8 cellular contexts compared by ENCODE assay signal in the genomic region with DNA sequence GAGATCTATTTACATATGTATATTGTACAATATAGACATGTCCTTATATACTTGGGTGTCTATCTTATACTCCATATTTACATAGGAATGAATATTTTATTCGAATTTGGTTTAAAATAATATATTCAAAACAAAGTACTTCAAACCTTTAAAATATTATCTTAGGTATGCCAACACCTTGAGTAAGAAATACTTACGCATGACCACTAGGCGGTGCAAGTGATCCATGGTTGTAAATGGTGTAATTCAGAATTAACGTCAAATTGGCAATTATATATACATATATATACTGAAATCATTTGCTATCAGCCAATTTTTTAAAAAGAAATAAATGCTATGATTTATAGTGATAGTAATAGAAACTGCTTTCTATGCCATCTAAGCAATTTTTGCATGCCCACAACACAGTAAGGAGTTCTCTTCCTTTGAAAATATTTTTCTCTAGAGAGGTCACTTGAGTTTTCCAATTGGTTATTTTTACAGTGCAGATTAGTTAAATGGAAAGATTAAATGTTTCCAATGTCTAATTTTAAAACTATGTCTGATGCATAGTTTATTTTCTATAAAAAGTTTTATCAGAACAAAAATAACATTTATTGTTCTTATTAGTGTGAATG. TPM values are rescaled to one million over a fixed set of nuclear protein-coding genes. Genes with fewer than 3 reads are reported as not detected.
DNase-seq lines count a peak whose midpoint lies in the region; ATAC-seq, FAIRE-seq and TF ChIP-seq lines count a peak whose summit lies in the region.

No MANE protein-coding gene starts in this region.

- no peak overlapping the region for H3K27ac Mint-ChIP-seq in CD4-positive, alpha-beta T cell
- H3K27ac Mint-ChIP-seq in activated B cell treated with CpG ODN at 0.5 μM for 24 hours (no peak overlapping the region), neural crest cell (ENCODE audit: unreplicated experiment) (no peak overlapping the region)

- peak; percentile 72 for ATAC-seq in CD4-positive, alpha-beta T cell (ENCODE audit: poor library complexity)
- ATAC-seq in GM19351 (IDR thresholded peaks at IDR 0.05; ENCODE audit: unreplicated experiment) (peak; percentile 29), activated B cell treated with CpG ODN at 0.5 μM for 24 hours (ENCODE audit: low read depth) (peak; percentile 67)

- DNase-seq in CD4-positive, alpha-beta T cell, result peak; percentile 16 to 47 (median 34)
- peak; percentile 35 for DNase-seq in NCI-H146 (lab: John Stamatoyannopoulos, UW)
- no peak for DNase-seq in activated B cell treated with CpG ODN at 0.5 μM for 24 hours
- peak in 2 of 10 donors; percentile 7 to 8 for DNase-seq in dorsolateral prefrontal cortex
- peak; percentile 56 for DNase-seq in neural crest cell (ENCODE audit: low read depth, low spot score)
- no peak for DNase-seq in cortex of kidney (lab: John Stamatoyannopoulos, UW)
- no peak for DNase-seq in urothelium cell line (ENCODE audit: low spot score)

- no peak overlapping the region for H3K27ac ChIP-seq in CD4-positive, alpha-beta T cell (ENCODE audit: low read depth, low read length)
- H3K27ac ChIP-seq in dorsolateral prefrontal cortex, result no peak overlapping the region

- POLR2A ChIA-PET in CD4-positive, alpha-beta T cell (lab: Charles Lee), result interaction anchor here (0.6 kb wide), 1 partner anchor 94 kb away, joined by 3 read pairs; no protein-coding TSS in a partner anchor
- POLR2A ChIA-PET in activated B cell treated with CpG ODN at 0.5 μM for 24 hours (lab: Charles Lee), result interaction anchor here (1.7 kb wide), 1 partner anchor 93 kb away, joined by 6 read pairs; no protein-coding TSS in a partner anchor

- H3K4me3 ChIP-seq in dorsolateral prefrontal cortex, result no peak overlapping the region

- FAIRE-seq in urothelium cell line (lab: Jason Lieb, UNC), result no peak

- H3K27me3 ChIP-seq in CD4-positive, alpha-beta T cell (ENCODE audit: control insufficient read depth, insufficient read depth, low read length), result no peaks in the 10 kb centered on the region
- H3K27me3 ChIP-seq in dorsolateral prefrontal cortex, result peaks cover 0 to 11% (median 0%) of the 10 kb centered on the region in 45 donors

- no peaks in the 10 kb centered on the region for H3K36me3 Mint-ChIP-seq in CD4-positive, alpha-beta T cell (ENCODE audit: low read depth)
- H3K36me3 Mint-ChIP-seq in activated B cell treated with CpG ODN at 0.5 μM for 24 hours (ENCODE audit: low read depth), result no peaks in the 10 kb centered on the region
- H3K36me3 Mint-ChIP-seq in neural crest cell (ENCODE audit: low read depth), result no peaks in the 10 kb centered on the region

- H3K27me3 Mint-ChIP-seq in CD4-positive, alpha-beta T cell, result no peaks in the 10 kb centered on the region
- no peaks in the 10 kb centered on the region for H3K27me3 Mint-ChIP-seq in activated B cell treated with CpG ODN at 0.5 μM for 24 hours
- H3K27me3 Mint-ChIP-seq in neural crest cell (ENCODE audit: low read depth), result no peaks in the 10 kb centered on the region

- H3K4me1 Mint-ChIP-seq in CD4-positive, alpha-beta T cell (ENCODE audit: low read depth), result peaks cover 21% of the 10 kb centered on the region
- H3K4me1 Mint-ChIP-seq in activated B cell treated with CpG ODN at 0.5 μM for 24 hours (peaks cover 18% of the 10 kb centered on the region), neural crest cell (peaks cover 2% of the 10 kb centered on the region)

- CTCF ChIA-PET in CD4-positive, alpha-beta T cell (lab: Charles Lee), result no interaction called here
- CTCF ChIA-PET in activated B cell treated with CpG ODN at 0.5 μM for 24 hours (lab: Charles Lee), result interaction anchor here (1.2 to 1.7 kb wide), 5 partner anchors 13 to 99 kb away, joined by 3 to 8 read pairs (median 6); no protein-coding TSS in a partner anchor

- peak; percentile 85 for TF ChIP-seq CTCF in CD4-positive, alpha-beta T cell (IDR thresholded peaks at IDR 0.05)
- TF ChIP-seq CTCF in activated B cell treated with CpG ODN at 0.5 μM for 24 hours (IDR thresholded peaks at IDR 0.05) (peak; percentile 92), dorsolateral prefrontal cortex (IDR thresholded peaks at IDR 0.05 in 54 of 56, conservative IDR thresholded peaks at IDR 0.05 in 2 of 56; ENCODE audit: low read depth in 1 of 56, partially characterized antibody in 56 of 56) (peak; percentile 62 to 93 (median 77)), neural crest cell (conservative IDR thresholded peaks at IDR 0.05) (peak; percentile 91)

- no peaks in the 10 kb centered on the region for H3K9me3 ChIP-seq in CD4-positive, alpha-beta T cell (ENCODE audit: control insufficient read depth, low read length)

- no peaks in the 10 kb centered on the region for H3K9me3 Mint-ChIP-seq in CD4-positive, alpha-beta T cell
- no peaks in the 10 kb centered on the region for H3K9me3 Mint-ChIP-seq in activated B cell treated with CpG ODN at 0.5 μM for 24 hours
- no peaks in the 10 kb centered on the region for H3K9me3 Mint-ChIP-seq in neural crest cell

- H3K4me3 Mint-ChIP-seq in CD4-positive, alpha-beta T cell, result no peak overlapping the region
- no peak overlapping the region for H3K4me3 Mint-ChIP-seq in activated B cell treated with CpG ODN at 0.5 μM for 24 hours
- H3K4me3 Mint-ChIP-seq in neural crest cell, result no peak overlapping the region

- intact Hi-C loops in CD4-positive, alpha-beta T cell (cut with DNase I, micrococcal nuclease), result loop anchor here in 1 of 2 experiments (1.0 kb wide), 1 partner anchor 560 kb away; no protein-coding TSS in a partner anchor
- intact Hi-C loops in activated B cell treated with CpG ODN at 0.5 μM for 24 hours (cut with micrococcal nuclease) (loop anchor here (1.0 kb wide), 6 partner anchors 13 to 688 kb away; no protein-coding TSS in a partner anchor), dorsolateral prefrontal cortex (cut with DNase I) (no loop called here)

RNA-seq across cellular contexts. Expression of gene SPAG16, which starts 37.5 kb away (rescaled TPM):
- 1 to 10 TPM; 2.8 to 3.2 TPM for total RNA-seq in CD4-positive, alpha-beta T cell
- total RNA-seq in activated B cell treated with CpG ODN at 0.5 μM for 24 hours (11.2 and 11.5 TPM in 2 replicates), dorsolateral prefrontal cortex (10 to 100 TPM; 33.2 to 69.4 (median 50.6) TPM), neural crest cell (28.8 and 29.0 TPM in 2 replicates)

Comparison
In these comparisons a context has a peak if more than half of its experiments do, and no peak if none do; other contexts are left out.
1. DNase-seq: peak in CD4-positive, alpha-beta T cell (10 of 10), NCI-H146 (single experiment) and neural crest cell (single experiment); none in activated B cell treated with CpG ODN at 0.5 μM for 24 hours (single experiment), cortex of kidney (single experiment) and urothelium cell line (single experiment).
2. Peak in every context shown above with its lines, with median percentiles within 50 percentile points of each other: ATAC-seq and CTCF ChIP-seq.